Comparison of ENCODE assay signal across 34 cellular contexts in the genomic region with DNA sequence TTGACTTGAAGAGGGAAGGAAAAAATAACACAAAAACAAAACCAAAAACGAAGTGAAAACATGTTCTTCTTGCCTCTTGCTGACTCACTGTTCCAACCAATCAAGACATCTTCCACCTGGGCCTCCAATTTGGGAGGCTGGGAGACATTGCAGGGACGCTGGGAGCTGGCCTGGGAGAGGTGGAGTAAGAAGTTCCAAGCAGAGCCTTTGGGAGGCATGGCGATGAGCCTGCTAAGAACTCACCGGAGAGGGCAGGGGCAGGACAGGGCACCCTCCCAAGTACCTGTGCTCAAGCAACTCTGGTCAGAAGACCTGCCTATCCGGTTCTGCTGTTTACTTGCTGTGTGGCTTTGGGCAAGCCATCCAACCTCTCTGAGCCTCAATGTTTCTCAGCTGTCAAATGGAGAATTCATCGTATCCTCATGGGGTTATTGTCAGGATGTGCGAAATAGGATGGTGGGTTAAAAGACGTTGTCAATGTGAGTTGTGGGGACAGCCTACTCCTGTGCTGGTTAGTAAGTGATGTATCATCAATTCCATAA. TPM values are rescaled to one million over a fixed set of nuclear protein-coding genes. Genes with fewer than 3 reads are reported as not detected.
"Had no signal": no experiment of that assay in that cellular context is flagged by ENCODE, and none has a peak within 500 bp of the region (broad histone marks: within the 10 kb centered on the region; RNA-seq: fewer than 3 reads in every experiment).

No MANE protein-coding gene starts in this region.

- H3K4me3 Mint-ChIP-seq: activated CD4-positive, alpha-beta memory T cell treated with anti-CD3 and anti-CD28 coated beads for 36 hours; activated CD4-positive, alpha-beta T cell treated with anti-CD3 and anti-CD28 coated beads for 36 hours; activated CD4-positive, alpha-beta T cell treated with anti-CD3 and anti-CD28 coated beads, Interleukin-2, amount 10 ng/mL, durations not matched to agents 24 days and 14 days; activated CD8-positive, alpha-beta memory T cell treated with anti-CD3 and anti-CD28 coated beads, Interleukin-2, amount 10 ng/mL, durations not matched to agents 7 days and 5 days; activated CD8-positive, alpha-beta T cell treated with anti-CD3 and anti-CD28 coated beads, Interleukin-2, amount 10 ng/mL, durations not matched to agents 7 days and 5 days; activated naive CD4-positive, alpha-beta T cell treated with anti-CD3 and anti-CD28 coated beads for 36 hours; activated naive CD4-positive, alpha-beta T cell treated with anti-CD3 and anti-CD28 coated beads, Interleukin-2, amount 50 U/mL, for 24 hours; activated naive CD8-positive, alpha-beta T cell treated with anti-CD3 and anti-CD28 coated beads for 36 hours; activated naive CD8-positive, alpha-beta T cell treated with anti-CD3 and anti-CD28 coated beads, Interleukin-2, amount 50 U/mL, for 24 hours; activated T-helper 1 cell treated with anti-CD3 and anti-CD28 coated beads, Interleukin-12 subunit alpha, Interleukin-12 subunit beta, Interleukin-2, Interleukin-4 antibody, amounts not matched to agents 30 ng/mL and 10 ng/mL and 1 ng/mL, durations not matched to agents 14 hours and 24 hours and 36 hours; effector memory CD8-positive, alpha-beta T cell had no signal

- H3K4me3 ChIP-seq: adrenal gland, body of pancreas, gastrocnemius medialis had no signal

- H3K9me3 ChIP-seq: adrenal gland, body of pancreas, esophagus muscularis mucosa, gastrocnemius medialis had no signal

- H3K36me3 ChIP-seq: adrenal gland, esophagus muscularis mucosa, gastrocnemius medialis had no signal

- H3K27ac Mint-ChIP-seq: activated CD4-positive, alpha-beta memory T cell treated with anti-CD3 and anti-CD28 coated beads for 36 hours; activated CD4-positive, alpha-beta T cell treated with anti-CD3 and anti-CD28 coated beads for 36 hours; activated CD4-positive, alpha-beta T cell treated with anti-CD3 and anti-CD28 coated beads, Interleukin-2, amount 10 ng/mL, durations not matched to agents 24 days and 14 days; activated CD8-positive, alpha-beta memory T cell treated with anti-CD3 and anti-CD28 coated beads, Interleukin-2, amount 10 ng/mL, durations not matched to agents 7 days and 5 days; activated CD8-positive, alpha-beta T cell treated with anti-CD3 and anti-CD28 coated beads, Interleukin-2, amount 10 ng/mL, durations not matched to agents 7 days and 5 days; activated naive CD4-positive, alpha-beta T cell treated with anti-CD3 and anti-CD28 coated beads for 36 hours; activated naive CD4-positive, alpha-beta T cell treated with anti-CD3 and anti-CD28 coated beads, Interleukin-2, amount 50 U/mL, for 24 hours; activated naive CD8-positive, alpha-beta T cell treated with anti-CD3 and anti-CD28 coated beads for 36 hours; activated naive CD8-positive, alpha-beta T cell treated with anti-CD3 and anti-CD28 coated beads, Interleukin-2, amount 50 U/mL, for 24 hours; activated T-helper 1 cell treated with anti-CD3 and anti-CD28 coated beads, Interleukin-12 subunit alpha, Interleukin-12 subunit beta, Interleukin-2, Interleukin-4 antibody, amounts not matched to agents 30 ng/mL and 10 ng/mL and 1 ng/mL, durations not matched to agents 14 hours and 24 hours and 36 hours; activated T-helper 2 cell treated with anti-CD3 and anti-CD28 coated beads, Interferon-gamma antibody, Interleukin-2, Interleukin-4, amounts not matched to agents 10 μg/mL and 5 μg/mL and 100 μg/mL, durations not matched to agents 14 hours and 24 hours and 36 hours; effector memory CD8-positive, alpha-beta T cell had no signal

- H3K27me3 ChIP-seq: adrenal gland, esophagus muscularis mucosa, foreskin keratinocyte, gastrocnemius medialis had no signal

- H3K27me3 Mint-ChIP-seq: activated CD4-positive, alpha-beta T cell treated with anti-CD3 and anti-CD28 coated beads, Interleukin-2, amount 10 ng/mL, durations not matched to agents 24 days and 14 days had no signal

- H3K4me1 Mint-ChIP-seq: activated CD4-positive, alpha-beta T cell treated with anti-CD3 and anti-CD28 coated beads for 36 hours; activated CD4-positive, alpha-beta T cell treated with anti-CD3 and anti-CD28 coated beads, Interleukin-2, amount 10 ng/mL, durations not matched to agents 24 days and 14 days; activated CD8-positive, alpha-beta memory T cell treated with anti-CD3 and anti-CD28 coated beads, Interleukin-2, amount 10 ng/mL, durations not matched to agents 7 days and 5 days; activated naive CD4-positive, alpha-beta T cell treated with anti-CD3 and anti-CD28 coated beads, Interleukin-2, amount 50 U/mL, for 24 hours; activated naive CD8-positive, alpha-beta T cell treated with anti-CD3 and anti-CD28 coated beads for 36 hours; activated naive CD8-positive, alpha-beta T cell treated with anti-CD3 and anti-CD28 coated beads, Interleukin-2, amount 50 U/mL, for 24 hours had no signal

- H3K4me1 ChIP-seq: adrenal gland, body of pancreas, foreskin keratinocyte, gastrocnemius medialis had no signal

- ATAC-seq: activated CD4-positive, alpha-beta T cell treated with anti-CD3 and anti-CD28 coated beads for 36 hours; activated CD8-positive, alpha-beta memory T cell treated with anti-CD3 and anti-CD28 coated beads, Interleukin-2, amount 10 ng/mL, durations not matched to agents 7 days and 5 days; activated CD8-positive, alpha-beta T cell treated with anti-CD3 and anti-CD28 coated beads, Interleukin-2, amount 10 ng/mL, durations not matched to agents 7 days and 5 days; activated naive CD8-positive, alpha-beta T cell treated with anti-CD3 and anti-CD28 coated beads, Interleukin-2, amount 50 U/mL, for 24 hours; body of pancreas; effector memory CD8-positive, alpha-beta T cell; foreskin keratinocyte; gastrocnemius medialis had no signal

- H3K36me3 Mint-ChIP-seq: activated CD4-positive, alpha-beta memory T cell treated with anti-CD3 and anti-CD28 coated beads for 36 hours; activated CD8-positive, alpha-beta memory T cell treated with anti-CD3 and anti-CD28 coated beads, Interleukin-2, amount 10 ng/mL, durations not matched to agents 7 days and 5 days; activated naive CD4-positive, alpha-beta T cell treated with anti-CD3 and anti-CD28 coated beads, Interleukin-2, amount 50 U/mL, for 24 hours had no signal

- H3K9me3 Mint-ChIP-seq: activated CD4-positive, alpha-beta memory T cell treated with anti-CD3 and anti-CD28 coated beads for 36 hours; activated CD4-positive, alpha-beta T cell treated with anti-CD3 and anti-CD28 coated beads, Interleukin-2, amount 10 ng/mL, durations not matched to agents 24 days and 14 days; activated naive CD4-positive, alpha-beta T cell treated with anti-CD3 and anti-CD28 coated beads, Interleukin-2, amount 50 U/mL, for 24 hours; activated naive CD8-positive, alpha-beta T cell treated with anti-CD3 and anti-CD28 coated beads, Interleukin-2, amount 50 U/mL, for 24 hours; activated T-helper 1 cell treated with anti-CD3 and anti-CD28 coated beads, Interleukin-12 subunit alpha, Interleukin-12 subunit beta, Interleukin-2, Interleukin-4 antibody, amounts not matched to agents 30 ng/mL and 10 ng/mL and 1 ng/mL, durations not matched to agents 14 hours and 24 hours and 36 hours; activated T-helper 2 cell treated with anti-CD3 and anti-CD28 coated beads, Interferon-gamma antibody, Interleukin-2, Interleukin-4, amounts not matched to agents 10 μg/mL and 5 μg/mL and 100 μg/mL, durations not matched to agents 14 hours and 24 hours and 36 hours had no signal

- H3K27ac ChIP-seq: adrenal gland, body of pancreas, foreskin keratinocyte, gastrocnemius medialis had no signal

- FAIRE-seq: colon had no signal

- DNase-seq: activated CD4-positive, alpha-beta memory T cell treated with anti-CD3 and anti-CD28 coated beads for 36 hours; activated CD4-positive, alpha-beta T cell treated with anti-CD3 and anti-CD28 coated beads for 36 hours; activated CD4-positive, alpha-beta T cell treated with anti-CD3 and anti-CD28 coated beads, Interleukin-2, amount 10 ng/mL, durations not matched to agents 24 days and 14 days; activated CD4-positive, CD25-positive, alpha-beta regulatory T cell; activated CD4-positive, CD25-positive, alpha-beta regulatory T cell treated with anti-CD3 and anti-CD28 coated beads, Interleukin-2, amount 50 U/mL, for 72 hours; activated CD8-positive, alpha-beta memory T cell treated with anti-CD3 and anti-CD28 coated beads, Interleukin-2, amount 10 ng/mL, durations not matched to agents 7 days and 5 days; activated CD8-positive, alpha-beta memory T cell treated with anti-CD3 and anti-CD28 coated beads, Interleukin-2, amount 50 U/mL, for 4 hours; activated CD8-positive, alpha-beta T cell treated with anti-CD3 and anti-CD28 coated beads, Interleukin-2, amount 10 ng/mL, durations not matched to agents 7 days and 5 days; activated effector memory CD4-positive, alpha-beta T cell treated with anti-CD3 and anti-CD28 coated beads, Interleukin-2, amount 50 U/mL, for 16 hours; activated naive CD4-positive, alpha-beta T cell treated with anti-CD3 and anti-CD28 coated beads for 36 hours; activated naive CD8-positive, alpha-beta T cell treated with anti-CD3 and anti-CD28 coated beads for 36 hours; activated naive CD8-positive, alpha-beta T cell treated with anti-CD3 and anti-CD28 coated beads, Interleukin-2, amount 50 U/mL, for 24 hours; activated T-cell treated with anti-CD3 and anti-CD28 coated beads, Interleukin-2, amount 50 U/mL, for 1 hour; activated T-cell treated with anti-CD3 and anti-CD28 coated beads, Interleukin-2, amount 50 U/mL, for 48 hours; adrenal gland; aorta; body of pancreas; cortex of kidney; dermis blood vessel endothelial cell; effector CD4-positive, alpha-beta T cell; effector memory CD8-positive, alpha-beta T cell; erythroblast; foreskin keratinocyte; gastrocnemius medialis; glutamatergic neuron; T-helper 2 cell had no signal

RNA-seq across cellular contexts. Expression of a gene that starts 0.9 kb away (rescaled TPM):
- total RNA-seq: activated CD4-positive, alpha-beta memory T cell treated with anti-CD3 and anti-CD28 coated beads for 36 hours; activated CD4-positive, alpha-beta T cell treated with anti-CD3 and anti-CD28 coated beads for 36 hours; activated CD4-positive, alpha-beta T cell treated with anti-CD3 and anti-CD28 coated beads, Interleukin-2, amount 10 ng/mL, durations not matched to agents 24 days and 14 days; activated CD8-positive, alpha-beta memory T cell treated with anti-CD3 and anti-CD28 coated beads for 36 hours; activated CD8-positive, alpha-beta memory T cell treated with anti-CD3 and anti-CD28 coated beads, Interleukin-2, amount 10 ng/mL, durations not matched to agents 7 days and 5 days; activated CD8-positive, alpha-beta T cell treated with anti-CD3 and anti-CD28 coated beads, Interleukin-2, amount 10 ng/mL, durations not matched to agents 7 days and 5 days; activated naive CD4-positive, alpha-beta T cell treated with anti-CD3 and anti-CD28 coated beads for 36 hours; activated naive CD8-positive, alpha-beta T cell treated with anti-CD3 and anti-CD28 coated beads for 36 hours; activated T-helper 1 cell treated with anti-CD3 and anti-CD28 coated beads, Interleukin-12 subunit alpha, Interleukin-12 subunit beta, Interleukin-2, Interleukin-4 antibody, amounts not matched to agents 30 ng/mL and 10 ng/mL and 1 ng/mL, durations not matched to agents 14 hours and 24 hours and 36 hours; activated T-helper 2 cell treated with anti-CD3 and anti-CD28 coated beads, Interferon-gamma antibody, Interleukin-2, Interleukin-4, amounts not matched to agents 10 μg/mL and 5 μg/mL and 100 μg/mL, durations not matched to agents 14 hours and 24 hours and 36 hours; foreskin keratinocyte; T-helper 1 cell treated with Interleukin-12 subunit alpha and Interleukin-12 subunit beta and Interleukin-4 antibody, amounts not matched to agents 30 ng/mL and 1 ng/mL, for 36 hours had no signal
- polyA plus RNA-seq: foreskin keratinocyte had no signal

RNA-seq across cellular contexts. Expression of a gene that starts 3.0 kb away (rescaled TPM):
- total RNA-seq: activated CD4-positive, alpha-beta memory T cell treated with anti-CD3 and anti-CD28 coated beads for 36 hours; activated CD4-positive, alpha-beta T cell treated with anti-CD3 and anti-CD28 coated beads for 36 hours; activated CD4-positive, alpha-beta T cell treated with anti-CD3 and anti-CD28 coated beads, Interleukin-2, amount 10 ng/mL, durations not matched to agents 24 days and 14 days; activated CD8-positive, alpha-beta memory T cell treated with anti-CD3 and anti-CD28 coated beads for 36 hours; activated CD8-positive, alpha-beta memory T cell treated with anti-CD3 and anti-CD28 coated beads, Interleukin-2, amount 10 ng/mL, durations not matched to agents 7 days and 5 days; activated CD8-positive, alpha-beta T cell treated with anti-CD3 and anti-CD28 coated beads, Interleukin-2, amount 10 ng/mL, durations not matched to agents 7 days and 5 days; activated naive CD4-positive, alpha-beta T cell treated with anti-CD3 and anti-CD28 coated beads for 36 hours; activated naive CD8-positive, alpha-beta T cell treated with anti-CD3 and anti-CD28 coated beads for 36 hours; activated T-helper 1 cell treated with anti-CD3 and anti-CD28 coated beads, Interleukin-12 subunit alpha, Interleukin-12 subunit beta, Interleukin-2, Interleukin-4 antibody, amounts not matched to agents 30 ng/mL and 10 ng/mL and 1 ng/mL, durations not matched to agents 14 hours and 24 hours and 36 hours; activated T-helper 2 cell treated with anti-CD3 and anti-CD28 coated beads, Interferon-gamma antibody, Interleukin-2, Interleukin-4, amounts not matched to agents 10 μg/mL and 5 μg/mL and 100 μg/mL, durations not matched to agents 14 hours and 24 hours and 36 hours; adrenal gland; aorta; body of pancreas; chondrocyte; dermis blood vessel endothelial cell; esophagus muscularis mucosa; foreskin keratinocyte; gastrocnemius medialis; T-helper 1 cell treated with Interleukin-12 subunit alpha and Interleukin-12 subunit beta and Interleukin-4 antibody, amounts not matched to agents 30 ng/mL and 1 ng/mL, for 36 hours had no signal
- polyA plus RNA-seq: adrenal gland, aorta, foreskin keratinocyte had no signal

RNA-seq across cellular contexts. Expression of a gene that starts 33.5 kb away (rescaled TPM):
- total RNA-seq: activated CD4-positive, alpha-beta memory T cell treated with anti-CD3 and anti-CD28 coated beads for 36 hours; activated CD4-positive, alpha-beta T cell treated with anti-CD3 and anti-CD28 coated beads for 36 hours; activated CD4-positive, alpha-beta T cell treated with anti-CD3 and anti-CD28 coated beads, Interleukin-2, amount 10 ng/mL, durations not matched to agents 24 days and 14 days; activated CD8-positive, alpha-beta memory T cell treated with anti-CD3 and anti-CD28 coated beads for 36 hours; activated CD8-positive, alpha-beta memory T cell treated with anti-CD3 and anti-CD28 coated beads, Interleukin-2, amount 10 ng/mL, durations not matched to agents 7 days and 5 days; activated CD8-positive, alpha-beta T cell treated with anti-CD3 and anti-CD28 coated beads, Interleukin-2, amount 10 ng/mL, durations not matched to agents 7 days and 5 days; activated naive CD4-positive, alpha-beta T cell treated with anti-CD3 and anti-CD28 coated beads for 36 hours; activated naive CD8-positive, alpha-beta T cell treated with anti-CD3 and anti-CD28 coated beads for 36 hours; activated T-helper 1 cell treated with anti-CD3 and anti-CD28 coated beads, Interleukin-12 subunit alpha, Interleukin-12 subunit beta, Interleukin-2, Interleukin-4 antibody, amounts not matched to agents 30 ng/mL and 10 ng/mL and 1 ng/mL, durations not matched to agents 14 hours and 24 hours and 36 hours; activated T-helper 2 cell treated with anti-CD3 and anti-CD28 coated beads, Interferon-gamma antibody, Interleukin-2, Interleukin-4, amounts not matched to agents 10 μg/mL and 5 μg/mL and 100 μg/mL, durations not matched to agents 14 hours and 24 hours and 36 hours; adrenal gland; aorta; body of pancreas; chondrocyte; dermis blood vessel endothelial cell; esophagus muscularis mucosa; foreskin keratinocyte; T-helper 1 cell treated with Interleukin-12 subunit alpha and Interleukin-12 subunit beta and Interleukin-4 antibody, amounts not matched to agents 30 ng/mL and 1 ng/mL, for 36 hours had no signal
- polyA plus RNA-seq: adrenal gland, aorta, foreskin keratinocyte had no signal
